In genomic region chr14:94136575-94137331, GRCh38 we compare ENCODE assay signal across 8 cellular contexts. TPM values are rescaled to one million over a fixed set of nuclear protein-coding genes. Genes with fewer than 3 reads are reported as not detected.
DNase-seq lines count a peak whose midpoint lies in the region; ATAC-seq and TF ChIP-seq lines count a peak whose summit lies in the region.

No MANE protein-coding gene starts in this region.

- no peak overlapping the region for H3K4me3 ChIP-seq in tibial artery

- H3K9me3 ChIP-seq in tibial artery, result peaks cover 0 to 4% (median 0%) of the 10 kb centered on the region in 3 donors

- H3K27ac Mint-ChIP-seq in activated T-helper 2 cell treated with anti-CD3 and anti-CD28 coated beads, Interferon-gamma antibody, Interleukin-2, Interleukin-4, amounts not matched to agents 10 μg/mL and 5 μg/mL and 100 μg/mL, durations not matched to agents 14 hours and 24 hours and 36 hours, result no peak overlapping the region
- no peak overlapping the region for H3K27ac Mint-ChIP-seq in osteocyte (ENCODE audit: unreplicated experiment)

- peaks cover 6% of the 10 kb centered on the region for H3K4me1 Mint-ChIP-seq in activated T-helper 2 cell treated with anti-CD3 and anti-CD28 coated beads, Interferon-gamma antibody, Interleukin-2, Interleukin-4, amounts not matched to agents 10 μg/mL and 5 μg/mL and 100 μg/mL, durations not matched to agents 14 hours and 24 hours and 36 hours (ENCODE audit: low read depth)
- peaks cover 2% of the 10 kb centered on the region for H3K4me1 Mint-ChIP-seq in osteocyte (ENCODE audit: unreplicated experiment)

- DNase-seq in DMS114 treated with DMSO at 0.1 percent for 48 hours (lab: John Stamatoyannopoulos, UW; ENCODE audit: unreplicated experiment), result peak; percentile 52
- DNase-seq in SHP77 (lab: John Stamatoyannopoulos, UW), result peak; percentile 85 to 94
- peak; percentile 75 for DNase-seq in activated T-helper 2 cell treated with anti-CD3 and anti-CD28 coated beads, Interferon-gamma antibody, Interleukin-2, Interleukin-4, amounts not matched to agents 10 μg/mL and 5 μg/mL and 100 μg/mL, durations not matched to agents 14 hours and 24 hours and 36 hours (ENCODE audit: low spot score)
- DNase-seq in foreskin melanocyte, result peak; percentile 77
- peak; percentile 94 for DNase-seq in osteocyte (ENCODE audit: extremely low spot score, unreplicated experiment)
- peak; percentile 90 to 91 for DNase-seq in tibial artery

- ATAC-seq in GM21447 (IDR thresholded peaks at IDR 0.05; ENCODE audit: unreplicated experiment), result peak; percentile 76

- H3K27ac ChIP-seq in tibial artery, result no peak overlapping the region

- intact Hi-C loops in activated T-helper 2 cell treated with anti-CD3 and anti-CD28 coated beads, Interferon-gamma antibody, Interleukin-2, Interleukin-4, amounts not matched to agents 10 μg/mL and 5 μg/mL and 100 μg/mL, durations not matched to agents 14 hours and 24 hours and 36 hours (cut with micrococcal nuclease), result loop anchor here (1.0 to 2.0 kb wide), 3 partner anchors 44 to 100 kb away; partner anchors contain the start of genes DDX24 and IFI27L1
- intact Hi-C loops in tibial artery (cut with DNase I; ENCODE audit: low total_unique reads), result loop anchor here (5.0 to 10.0 kb wide), 2 partner anchors 99 to 192 kb away; no protein-coding TSS in a partner anchor

- TF ChIP-seq CTCF in LNCAP (IDR thresholded peaks at IDR 0.05) (peak; percentile 96), osteocyte (IDR thresholded peaks at IDR 0.05) (peak; percentile 93), tibial artery (IDR thresholded peaks at IDR 0.05) (peak; percentile 94 to 97)

- peaks cover 14% of the 10 kb centered on the region for H3K9me3 Mint-ChIP-seq in activated T-helper 2 cell treated with anti-CD3 and anti-CD28 coated beads, Interferon-gamma antibody, Interleukin-2, Interleukin-4, amounts not matched to agents 10 μg/mL and 5 μg/mL and 100 μg/mL, durations not matched to agents 14 hours and 24 hours and 36 hours
- H3K9me3 Mint-ChIP-seq in osteocyte (ENCODE audit: unreplicated experiment), result no peaks in the 10 kb centered on the region

- peaks cover 0 to 3% (median 0%) of the 10 kb centered on the region in 4 donors for H3K4me1 ChIP-seq in tibial artery

- peaks cover 0 to 16% of the 10 kb centered on the region in 2 donors for H3K27me3 ChIP-seq in tibial artery

- H3K36me3 Mint-ChIP-seq in activated T-helper 2 cell treated with anti-CD3 and anti-CD28 coated beads, Interferon-gamma antibody, Interleukin-2, Interleukin-4, amounts not matched to agents 10 μg/mL and 5 μg/mL and 100 μg/mL, durations not matched to agents 14 hours and 24 hours and 36 hours (ENCODE audit: low read depth), result no peaks in the 10 kb centered on the region
- H3K36me3 Mint-ChIP-seq in osteocyte (ENCODE audit: unreplicated experiment), result no peaks in the 10 kb centered on the region

- H3K4me3 Mint-ChIP-seq in activated T-helper 2 cell treated with anti-CD3 and anti-CD28 coated beads, Interferon-gamma antibody, Interleukin-2, Interleukin-4, amounts not matched to agents 10 μg/mL and 5 μg/mL and 100 μg/mL, durations not matched to agents 14 hours and 24 hours and 36 hours (ENCODE audit: low read depth), result no peak overlapping the region
- H3K4me3 Mint-ChIP-seq in osteocyte (ENCODE audit: unreplicated experiment), result no peak overlapping the region

- H3K27me3 Mint-ChIP-seq in activated T-helper 2 cell treated with anti-CD3 and anti-CD28 coated beads, Interferon-gamma antibody, Interleukin-2, Interleukin-4, amounts not matched to agents 10 μg/mL and 5 μg/mL and 100 μg/mL, durations not matched to agents 14 hours and 24 hours and 36 hours (ENCODE audit: low read depth), result peaks cover 31% of the 10 kb centered on the region
- peaks cover 47% of the 10 kb centered on the region for H3K27me3 Mint-ChIP-seq in osteocyte (ENCODE audit: unreplicated experiment)

- no peaks in the 10 kb centered on the region for H3K36me3 ChIP-seq in tibial artery

RNA-seq across cellular contexts. Expression of gene IFI27L2, which starts 7.3 kb away (rescaled TPM):
- total RNA-seq in activated T-helper 2 cell treated with anti-CD3 and anti-CD28 coated beads, Interferon-gamma antibody, Interleukin-2, Interleukin-4, amounts not matched to agents 10 μg/mL and 5 μg/mL and 100 μg/mL, durations not matched to agents 14 hours and 24 hours and 36 hours, result 47.4 and 48.8 TPM in 2 replicates
- 42.5 and 44.7 TPM in 2 replicates for total RNA-seq in osteocyte

RNA-seq across cellular contexts. Expression of gene IFI27, which starts 26.2 kb away (rescaled TPM):
- total RNA-seq in activated T-helper 2 cell treated with anti-CD3 and anti-CD28 coated beads, Interferon-gamma antibody, Interleukin-2, Interleukin-4, amounts not matched to agents 10 μg/mL and 5 μg/mL and 100 μg/mL, durations not matched to agents 14 hours and 24 hours and 36 hours, result 2.1 and 5.2 TPM in 2 replicates
- total RNA-seq in osteocyte, result 1.5 and 2.6 TPM in 2 replicates

RNA-seq across cellular contexts. Expression of gene PPP4R4, which starts 37.4 kb away (rescaled TPM):
- total RNA-seq in activated T-helper 2 cell treated with anti-CD3 and anti-CD28 coated beads, Interferon-gamma antibody, Interleukin-2, Interleukin-4, amounts not matched to agents 10 μg/mL and 5 μg/mL and 100 μg/mL, durations not matched to agents 14 hours and 24 hours and 36 hours, result 1.2 and 1.8 TPM in 2 replicates
- not detected in 2 replicates for total RNA-seq in osteocyte

RNA-seq across cellular contexts. Expression of gene IFI27L1, which starts 55.6 kb away (rescaled TPM):
- 27.7 and 31.2 TPM in 2 replicates for total RNA-seq in activated T-helper 2 cell treated with anti-CD3 and anti-CD28 coated beads, Interferon-gamma antibody, Interleukin-2, Interleukin-4, amounts not matched to agents 10 μg/mL and 5 μg/mL and 100 μg/mL, durations not matched to agents 14 hours and 24 hours and 36 hours
- total RNA-seq in osteocyte, result 25.8 and 30.0 TPM in 2 replicates

RNA-seq across cellular contexts. Expression of gene DDX24, which starts 55.8 kb away (rescaled TPM):
- 276 and 277 TPM in 2 replicates for total RNA-seq in activated T-helper 2 cell treated with anti-CD3 and anti-CD28 coated beads, Interferon-gamma antibody, Interleukin-2, Interleukin-4, amounts not matched to agents 10 μg/mL and 5 μg/mL and 100 μg/mL, durations not matched to agents 14 hours and 24 hours and 36 hours
- 167 and 170 TPM in 2 replicates for total RNA-seq in osteocyte
